24 cellular contexts compared by ENCODE assay signal in genomic region chr2:170883683-170884082, GRCh38. TPM values are rescaled to one million over a fixed set of nuclear protein-coding genes. Genes with fewer than 3 reads are reported as not detected.
DNase-seq lines count a peak whose midpoint lies in the region; ATAC-seq and TF ChIP-seq lines count a peak whose summit lies in the region.
"Had no signal": no experiment of that assay in that cellular context is flagged by ENCODE, and none has a peak within 500 bp of the region (broad histone marks: within the 10 kb centered on the region; RNA-seq: fewer than 3 reads in every experiment).

No MANE protein-coding gene starts in this region.

- H3K36me3 ChIP-seq in kidney epithelial cell (ENCODE audit: control insufficient read depth, insufficient read depth, low read length): no peaks in the 10 kb centered on the region
- H3K36me3 ChIP-seq: BE2C had no signal

- H3K4me1 Mint-ChIP-seq in stimulated activated naive CD8-positive, alpha-beta T cell treated with anti-CD3 and anti-CD28 coated beads, Interleukin-15, amount 100 ng/mL, for 72 hours: no peaks in the 10 kb centered on the region
- no peaks in the 10 kb centered on the region for H3K4me1 Mint-ChIP-seq in stimulated activated memory B cell treated with anti-CD40 and anti-IgM and Interleukin-4, amounts not matched to agents 10 μg/mL and 1 μg/mL and 100 μg/mL, for 72 hours
- H3K4me1 Mint-ChIP-seq: CD14-positive monocyte had no signal

- H3K4me3 Mint-ChIP-seq in stimulated activated naive CD8-positive, alpha-beta T cell treated with anti-CD3 and anti-CD28 coated beads, Interleukin-15, amount 100 ng/mL, for 72 hours: no peak overlapping the region
- no peak overlapping the region for H3K4me3 Mint-ChIP-seq in stimulated activated memory B cell treated with anti-CD40 and anti-IgM and Interleukin-4, amounts not matched to agents 10 μg/mL and 1 μg/mL and 100 μg/mL, for 72 hours
- H3K4me3 Mint-ChIP-seq: CD14-positive monocyte had no signal

- H3K27me3 ChIP-seq in kidney epithelial cell (ENCODE audit: control insufficient read depth, insufficient read depth, low read length): no peaks in the 10 kb centered on the region
- H3K27me3 ChIP-seq: BE2C had no signal

- no peaks in the 10 kb centered on the region for H3K9me3 Mint-ChIP-seq in stimulated activated naive CD8-positive, alpha-beta T cell treated with anti-CD3 and anti-CD28 coated beads, Interleukin-15, amount 100 ng/mL, for 72 hours
- H3K9me3 Mint-ChIP-seq in stimulated activated memory B cell treated with anti-CD40 and anti-IgM and Interleukin-4, amounts not matched to agents 10 μg/mL and 1 μg/mL and 100 μg/mL, for 72 hours: no peaks in the 10 kb centered on the region

- H3K27ac Mint-ChIP-seq in stimulated activated naive CD8-positive, alpha-beta T cell treated with anti-CD3 and anti-CD28 coated beads, Interleukin-15, amount 100 ng/mL, for 72 hours: no peak overlapping the region
- H3K27ac Mint-ChIP-seq in stimulated activated memory B cell treated with anti-CD40 and anti-IgM and Interleukin-4, amounts not matched to agents 10 μg/mL and 1 μg/mL and 100 μg/mL, for 72 hours: no peak overlapping the region

- DNase-seq in stimulated activated naive CD8-positive, alpha-beta T cell treated with anti-CD3 and anti-CD28 coated beads, Interleukin-15, amount 100 ng/mL, for 72 hours: no peak
- DNase-seq in stimulated activated naive CD8-positive, alpha-beta T cell treated with anti-CD3 and anti-CD28 coated beads, Interleukin-15, Interleukin-2, amounts not matched to agents 100 U/mL and 50 U/mL, for 24 hours: no peak
- peak; percentile 63 for DNase-seq in RPMI7951 (ENCODE audit: low read depth)
- DNase-seq in kidney epithelial cell (ENCODE audit: low read depth): peak; percentile 32
- DNase-seq in NCI-H146 treated with DMSO at 0.1 percent for 48 hours (lab: John Stamatoyannopoulos, UW; ENCODE audit: unreplicated experiment): no peak
- no peak for DNase-seq in CD1c-positive myeloid dendritic cell (ENCODE audit: extremely low spot score)
- no peak for DNase-seq in NCI-H748 (lab: John Stamatoyannopoulos, UW; ENCODE audit: unreplicated experiment)
- DNase-seq: ACHN, BE2C, DMS153, DND-41, H7, KG1, NCI-H1048, NCI-H1417, NCI-H1694 treated with DMSO at 0.1 percent for 48 hours, NCI-H2081, NCI-H2171, NCI-H524, NCI-H82, PC-9, SHP77 had no signal

- ATAC-seq in stimulated activated naive CD8-positive, alpha-beta T cell treated with anti-CD3 and anti-CD28 coated beads, Interleukin-15, amount 100 ng/mL, for 72 hours: peak; percentile 23
- no peak for ATAC-seq in stimulated activated naive CD8-positive, alpha-beta T cell treated with anti-CD3 and anti-CD28 coated beads, Interleukin-15, Interleukin-2, amounts not matched to agents 100 U/mL and 50 U/mL, for 24 hours
- no peak for ATAC-seq in stimulated activated memory B cell treated with anti-CD40 and anti-IgM and Interleukin-4, amounts not matched to agents 10 μg/mL and 1 μg/mL and 100 μg/mL, for 72 hours

- TF ChIP-seq CTCF in kidney epithelial cell (IDR thresholded peaks at IDR 0.05; ENCODE audit: insufficient read depth, low read length, poor library complexity, severe bottlenecking): no peak

- no peak overlapping the region for H3K4me3 ChIP-seq in kidney epithelial cell (ENCODE audit: low read depth, low read length)
- H3K4me3 ChIP-seq: PC-9 had no signal

- H3K36me3 Mint-ChIP-seq in stimulated activated memory B cell treated with anti-CD40 and anti-IgM and Interleukin-4, amounts not matched to agents 10 μg/mL and 1 μg/mL and 100 μg/mL, for 72 hours: no peaks in the 10 kb centered on the region
- H3K36me3 Mint-ChIP-seq: CD14-positive monocyte had no signal

- peaks cover 5% of the 10 kb centered on the region for H3K27me3 Mint-ChIP-seq in stimulated activated naive CD8-positive, alpha-beta T cell treated with anti-CD3 and anti-CD28 coated beads, Interleukin-15, amount 100 ng/mL, for 72 hours
- H3K27me3 Mint-ChIP-seq in stimulated activated memory B cell treated with anti-CD40 and anti-IgM and Interleukin-4, amounts not matched to agents 10 μg/mL and 1 μg/mL and 100 μg/mL, for 72 hours: peaks cover 50% of the 10 kb centered on the region

RNA-seq across cellular contexts. Expression of gene GORASP2, which starts 45.4 kb away (rescaled TPM):
- total RNA-seq in RPMI7951 (2014; rRNA removed; shearing (Covaris generic)): 41.4 and 49.5 TPM in 2 replicates
- total RNA-seq in kidney epithelial cell: 76.3 and 78.1 TPM in 2 replicates

Comparison
In these comparisons a context has a peak if more than half of its experiments do, and no peak if none do; other contexts are left out.
1. DNase-seq: peak in RPMI7951 (single experiment) and kidney epithelial cell (single experiment); none in stimulated activated naive CD8-positive, alpha-beta T cell treated with anti-CD3 and anti-CD28 coated beads, Interleukin-15, amount 100 ng/mL, for 72 hours (0 of 2), stimulated activated naive CD8-positive, alpha-beta T cell treated with anti-CD3 and anti-CD28 coated beads, Interleukin-15, Interleukin-2, amounts not matched to agents 100 U/mL and 50 U/mL, for 24 hours (single experiment), NCI-H146 treated with DMSO at 0.1 percent for 48 hours (single experiment), CD1c-positive myeloid dendritic cell (single experiment) and NCI-H748 (single experiment).